Comparison of ENCODE assay signal across 8 cellular contexts in genomic region chr17:10149573-10150399, GRCh38. TPM values are rescaled to one million over a fixed set of nuclear protein-coding genes. Genes with fewer than 3 reads are reported as not detected.
DNase-seq lines count a peak whose midpoint lies in the region; ATAC-seq and TF ChIP-seq lines count a peak whose summit lies in the region.

No MANE protein-coding gene starts in this region.

- DNase-seq in heart right ventricle (no peak), left ventricle myocardium inferior (no peak), HS-5 (ENCODE audit: low read depth) (peak; percentile 75), astrocyte of the spinal cord (ENCODE audit: low read depth, low spot score) (peak; percentile 73), smooth muscle cell (lab: John Stamatoyannopoulos, UW; ENCODE audit: unreplicated experiment) (no peak), NCI-H446 (lab: John Stamatoyannopoulos, UW) (no peak), NCI-H1092 (lab: John Stamatoyannopoulos, UW) (no peak)

- no peaks in the 10 kb centered on the region for H3K27me3 ChIP-seq in heart right ventricle
- no peaks in the 10 kb centered on the region for H3K27me3 ChIP-seq in left ventricle myocardium inferior (ENCODE audit: low read depth)
- no peaks in the 10 kb centered on the region for H3K27me3 ChIP-seq in smooth muscle cell (ENCODE audit: low read depth)

- no peaks in the 10 kb centered on the region for H3K9me3 ChIP-seq in heart right ventricle
- H3K9me3 ChIP-seq in left ventricle myocardium inferior (replicated peaks), result no peaks in the 10 kb centered on the region
- H3K9me3 ChIP-seq in smooth muscle cell (replicated peaks; ENCODE audit: low read depth), result no peaks in the 10 kb centered on the region

- H3K79me2 ChIP-seq in smooth muscle cell (ENCODE audit: low read depth), result peaks cover 97% of the 10 kb centered on the region

- no peak for TF ChIP-seq CTCF in heart right ventricle (IDR thresholded peaks at IDR 0.05)
- no peak for TF ChIP-seq CTCF in left ventricle myocardium inferior (IDR thresholded peaks at IDR 0.05; ENCODE audit: borderline replicate concordance)
- no peak for TF ChIP-seq CTCF in astrocyte of the spinal cord (IDR thresholded peaks at IDR 0.05; ENCODE audit: low read depth, low read length)
- no peak for TF ChIP-seq CTCF in smooth muscle cell (IDR thresholded peaks at IDR 0.05; ENCODE audit: borderline replicate concordance, insufficient read depth, poor library complexity, severe bottlenecking)

- H3K36me3 ChIP-seq in heart right ventricle, result no peaks in the 10 kb centered on the region
- H3K36me3 ChIP-seq in left ventricle myocardium inferior, result no peaks in the 10 kb centered on the region
- H3K36me3 ChIP-seq in smooth muscle cell (ENCODE audit: low read depth), result no peaks in the 10 kb centered on the region

- no peak overlapping the region for H2AFZ ChIP-seq in smooth muscle cell (ENCODE audit: low read depth)

- 68 to 77% methylated on average over 8 of the region's 8 CpGs for WGBS in heart right ventricle, 2 donors
- WGBS in smooth muscle cell (ENCODE audit: low lambda C conversion rate), result 58% methylated on average over 8 of the region's 8 CpGs

- H3K4me1 ChIP-seq in heart right ventricle (peaks cover 0 to 48% (median 11%) of the 10 kb centered on the region in 9 donors), left ventricle myocardium inferior (peaks cover 27% of the 10 kb centered on the region), smooth muscle cell (ENCODE audit: low read depth) (peaks cover 7% of the 10 kb centered on the region)

- in situ Hi-C loops in astrocyte of the spinal cord (cut with HindIII; ENCODE audit: low sequenced_read_pairs), result no loop called here

- ATAC-seq in heart right ventricle, result peak in 6 of 8 donors; percentile 36 to 71 (median 50)
- ATAC-seq in GM21526 (IDR thresholded peaks at IDR 0.05; ENCODE audit: low FRiP score, unreplicated experiment), result no peak

- peaks cover 21% of the 10 kb centered on the region for H3F3A ChIP-seq in smooth muscle cell (ENCODE audit: low read depth)

- no peak overlapping the region for H3K9ac ChIP-seq in smooth muscle cell (ENCODE audit: low read depth)

- intact Hi-C loops in heart right ventricle (cut with DNase I) (no loop called here), left ventricle myocardium inferior (cut with micrococcal nuclease) (no loop called here)

- H4K20me1 ChIP-seq in smooth muscle cell (ENCODE audit: low read depth), result peaks cover 65% of the 10 kb centered on the region

- H3K27ac ChIP-seq in heart right ventricle, result peak overlapping the region in 1 of 10 donors; percentile 65
- no peak overlapping the region for H3K27ac ChIP-seq in left ventricle myocardium inferior (replicated peaks)
- H3K27ac ChIP-seq in smooth muscle cell (ENCODE audit: low read depth), result peak overlapping the region; percentile 66

- peak overlapping the region; percentile 67 for H3K4me2 ChIP-seq in smooth muscle cell

- no peak overlapping the region for H3K4me3 ChIP-seq in heart right ventricle
- H3K4me3 ChIP-seq in left ventricle myocardium inferior, result no peak overlapping the region
- H3K4me3 ChIP-seq in astrocyte of the spinal cord (ENCODE audit: low read depth, low read length), result no peak overlapping the region
- H3K4me3 ChIP-seq in smooth muscle cell, result no peak overlapping the region

RNA-seq across cellular contexts. Expression of gene GAS7, which starts 48.6 kb away (rescaled TPM):
- total RNA-seq in heart right ventricle (100 to 1,000 TPM in 1 of 10 donors, 10 to 100 TPM in 9; 39.6 to 111 (median 67.7) TPM), left ventricle myocardium inferior (87.6 TPM), smooth muscle cell (103 and 127 TPM in 2 replicates)
- polyA plus RNA-seq in heart right ventricle (10 to 100 TPM; 19.8 to 35.3 TPM), smooth muscle cell (73.9 and 86.8 TPM in 2 replicates)

Comparison
In these comparisons a context has a peak if more than half of its experiments do, and no peak if none do; other contexts are left out.
1. DNase-seq: peak in HS-5 (single experiment) and astrocyte of the spinal cord (single experiment); none in heart right ventricle (0 of 2), left ventricle myocardium inferior (single experiment), smooth muscle cell (single experiment), NCI-H446 (0 of 2) and NCI-H1092 (single experiment).